In the genomic region with DNA sequence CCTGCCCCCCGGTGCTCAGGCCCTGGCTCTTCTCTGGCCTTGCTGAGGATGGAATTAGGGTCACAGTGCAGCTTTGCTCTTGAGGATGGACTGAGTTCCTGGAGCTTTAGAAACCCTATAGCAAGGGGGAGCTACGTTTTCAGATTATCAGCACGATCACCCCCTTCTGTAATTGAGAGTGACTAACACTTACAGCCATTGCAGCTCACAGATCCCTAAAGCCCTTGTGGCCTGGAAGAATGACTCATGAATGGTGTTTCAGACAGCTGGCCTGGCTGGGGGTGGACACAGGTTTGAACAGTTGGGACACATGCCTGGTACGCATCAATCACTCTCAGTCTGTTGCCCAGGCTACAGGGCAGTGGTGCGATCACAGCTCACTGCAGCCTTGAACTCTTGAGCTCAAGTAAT, we compare ENCODE assay signal across 1 cellular context.
TF ChIP-seq lines count a peak whose summit lies in the region.

No MANE protein-coding gene starts in this region.

TF ChIP-seq in K562, 482 proteins besides CTCF, POLR2A, EP300 and RAD21 (continued from another document and continues in another):
- TF ChIP-seq, protein P1, sequence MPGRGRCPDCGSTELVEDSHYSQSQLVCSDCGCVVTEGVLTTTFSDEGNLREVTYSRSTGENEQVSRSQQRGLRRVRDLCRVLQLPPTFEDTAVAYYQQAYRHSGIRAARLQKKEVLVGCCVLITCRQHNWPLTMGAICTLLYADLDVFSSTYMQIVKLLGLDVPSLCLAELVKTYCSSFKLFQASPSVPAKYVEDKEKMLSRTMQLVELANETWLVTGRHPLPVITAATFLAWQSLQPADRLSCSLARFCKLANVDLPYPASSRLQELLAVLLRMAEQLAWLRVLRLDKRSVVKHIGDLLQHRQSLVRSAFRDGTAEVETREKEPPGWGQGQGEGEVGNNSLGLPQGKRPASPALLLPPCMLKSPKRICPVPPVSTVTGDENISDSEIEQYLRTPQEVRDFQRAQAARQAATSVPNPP (IDR thresholded peaks at IDR 0.05; ENCODE audit: borderline replicate concordance, insufficient read depth, insufficient read length) = no peak
- TF ChIP-seq ZNF24 (IDR thresholded peaks at IDR 0.05) = no peak; the same call in 1 of the 2 replicates
- no peak for TF ChIP-seq SIX5 (IDR thresholded peaks at IDR 0.05; ENCODE audit: borderline replicate concordance in 1 of 2, insufficient read depth in 1 of 2, low read depth in 1 of 2, low read length in 2 of 2)
- TF ChIP-seq TAF7 (tag; IDR thresholded peaks at IDR 0.05) = no peak
- no peak for TF ChIP-seq KLF6 (CRISPR knock-in tag; IDR thresholded peaks at IDR 0.05; ENCODE audit: borderline replicate concordance)
- TF ChIP-seq ZSCAN32 (CRISPR knock-in tag; IDR thresholded peaks at IDR 0.05) = no peak
- TF ChIP-seq NR4A1 (CRISPR knock-in tag; IDR thresholded peaks at IDR 0.05) = no peak
- TF ChIP-seq NR4A1 (tag; IDR thresholded peaks at IDR 0.05) = no peak
- TF ChIP-seq, protein P2, sequence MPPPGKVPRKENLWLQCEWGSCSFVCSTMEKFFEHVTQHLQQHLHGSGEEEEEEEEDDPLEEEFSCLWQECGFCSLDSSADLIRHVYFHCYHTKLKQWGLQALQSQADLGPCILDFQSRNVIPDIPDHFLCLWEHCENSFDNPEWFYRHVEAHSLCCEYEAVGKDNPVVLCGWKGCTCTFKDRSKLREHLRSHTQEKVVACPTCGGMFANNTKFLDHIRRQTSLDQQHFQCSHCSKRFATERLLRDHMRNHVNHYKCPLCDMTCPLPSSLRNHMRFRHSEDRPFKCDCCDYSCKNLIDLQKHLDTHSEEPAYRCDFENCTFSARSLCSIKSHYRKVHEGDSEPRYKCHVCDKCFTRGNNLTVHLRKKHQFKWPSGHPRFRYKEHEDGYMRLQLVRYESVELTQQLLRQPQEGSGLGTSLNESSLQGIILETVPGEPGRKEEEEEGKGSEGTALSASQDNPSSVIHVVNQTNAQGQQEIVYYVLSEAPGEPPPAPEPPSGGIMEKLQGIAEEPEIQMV (tag; conservative IDR thresholded peaks at IDR 0.05; ENCODE audit: low read depth) = no peak
- TF ChIP-seq, protein P3, sequence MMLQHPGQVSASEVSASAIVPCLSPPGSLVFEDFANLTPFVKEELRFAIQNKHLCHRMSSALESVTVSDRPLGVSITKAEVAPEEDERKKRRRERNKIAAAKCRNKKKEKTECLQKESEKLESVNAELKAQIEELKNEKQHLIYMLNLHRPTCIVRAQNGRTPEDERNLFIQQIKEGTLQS (IDR thresholded peaks at IDR 0.05) = peak; percentile 95
- TF ChIP-seq, protein P3 (CRISPR knock-in tag; conservative IDR thresholded peaks at IDR 0.05) = peak; percentile 79
- no peak for TF ChIP-seq HDAC3 (IDR thresholded peaks at IDR 0.05; ENCODE audit: borderline replicate concordance, partially characterized antibody)
- no peak for TF ChIP-seq PCBP2 (IDR thresholded peaks at IDR 0.05; ENCODE audit: low read depth, low read length, poor library complexity, severe bottlenecking)
- TF ChIP-seq ZNF551 (CRISPR knock-in tag; IDR thresholded peaks at IDR 0.05) = no peak
- TF ChIP-seq, protein P4, sequence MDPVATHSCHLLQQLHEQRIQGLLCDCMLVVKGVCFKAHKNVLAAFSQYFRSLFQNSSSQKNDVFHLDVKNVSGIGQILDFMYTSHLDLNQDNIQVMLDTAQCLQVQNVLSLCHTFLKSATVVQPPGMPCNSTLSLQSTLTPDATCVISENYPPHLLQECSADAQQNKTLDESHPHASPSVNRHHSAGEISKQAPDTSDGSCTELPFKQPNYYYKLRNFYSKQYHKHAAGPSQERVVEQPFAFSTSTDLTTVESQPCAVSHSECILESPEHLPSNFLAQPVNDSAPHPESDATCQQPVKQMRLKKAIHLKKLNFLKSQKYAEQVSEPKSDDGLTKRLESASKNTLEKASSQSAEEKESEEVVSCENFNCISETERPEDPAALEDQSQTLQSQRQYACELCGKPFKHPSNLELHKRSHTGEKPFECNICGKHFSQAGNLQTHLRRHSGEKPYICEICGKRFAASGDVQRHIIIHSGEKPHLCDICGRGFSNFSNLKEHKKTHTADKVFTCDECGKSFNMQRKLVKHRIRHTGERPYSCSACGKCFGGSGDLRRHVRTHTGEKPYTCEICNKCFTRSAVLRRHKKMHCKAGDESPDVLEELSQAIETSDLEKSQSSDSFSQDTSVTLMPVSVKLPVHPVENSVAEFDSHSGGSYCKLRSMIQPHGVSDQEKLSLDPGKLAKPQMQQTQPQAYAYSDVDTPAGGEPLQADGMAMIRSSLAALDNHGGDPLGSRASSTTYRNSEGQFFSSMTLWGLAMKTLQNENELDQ (CRISPR knock-in tag; IDR thresholded peaks at IDR 0.05; ENCODE audit: borderline replicate concordance) = no peak
- TF ChIP-seq ZBTB8A (IDR thresholded peaks at IDR 0.05; ENCODE audit: partially characterized antibody) = no peak
- TF ChIP-seq ARHGAP35 (IDR thresholded peaks at IDR 0.05; ENCODE audit: partially characterized antibody) = no peak
- TF ChIP-seq, protein P5, sequence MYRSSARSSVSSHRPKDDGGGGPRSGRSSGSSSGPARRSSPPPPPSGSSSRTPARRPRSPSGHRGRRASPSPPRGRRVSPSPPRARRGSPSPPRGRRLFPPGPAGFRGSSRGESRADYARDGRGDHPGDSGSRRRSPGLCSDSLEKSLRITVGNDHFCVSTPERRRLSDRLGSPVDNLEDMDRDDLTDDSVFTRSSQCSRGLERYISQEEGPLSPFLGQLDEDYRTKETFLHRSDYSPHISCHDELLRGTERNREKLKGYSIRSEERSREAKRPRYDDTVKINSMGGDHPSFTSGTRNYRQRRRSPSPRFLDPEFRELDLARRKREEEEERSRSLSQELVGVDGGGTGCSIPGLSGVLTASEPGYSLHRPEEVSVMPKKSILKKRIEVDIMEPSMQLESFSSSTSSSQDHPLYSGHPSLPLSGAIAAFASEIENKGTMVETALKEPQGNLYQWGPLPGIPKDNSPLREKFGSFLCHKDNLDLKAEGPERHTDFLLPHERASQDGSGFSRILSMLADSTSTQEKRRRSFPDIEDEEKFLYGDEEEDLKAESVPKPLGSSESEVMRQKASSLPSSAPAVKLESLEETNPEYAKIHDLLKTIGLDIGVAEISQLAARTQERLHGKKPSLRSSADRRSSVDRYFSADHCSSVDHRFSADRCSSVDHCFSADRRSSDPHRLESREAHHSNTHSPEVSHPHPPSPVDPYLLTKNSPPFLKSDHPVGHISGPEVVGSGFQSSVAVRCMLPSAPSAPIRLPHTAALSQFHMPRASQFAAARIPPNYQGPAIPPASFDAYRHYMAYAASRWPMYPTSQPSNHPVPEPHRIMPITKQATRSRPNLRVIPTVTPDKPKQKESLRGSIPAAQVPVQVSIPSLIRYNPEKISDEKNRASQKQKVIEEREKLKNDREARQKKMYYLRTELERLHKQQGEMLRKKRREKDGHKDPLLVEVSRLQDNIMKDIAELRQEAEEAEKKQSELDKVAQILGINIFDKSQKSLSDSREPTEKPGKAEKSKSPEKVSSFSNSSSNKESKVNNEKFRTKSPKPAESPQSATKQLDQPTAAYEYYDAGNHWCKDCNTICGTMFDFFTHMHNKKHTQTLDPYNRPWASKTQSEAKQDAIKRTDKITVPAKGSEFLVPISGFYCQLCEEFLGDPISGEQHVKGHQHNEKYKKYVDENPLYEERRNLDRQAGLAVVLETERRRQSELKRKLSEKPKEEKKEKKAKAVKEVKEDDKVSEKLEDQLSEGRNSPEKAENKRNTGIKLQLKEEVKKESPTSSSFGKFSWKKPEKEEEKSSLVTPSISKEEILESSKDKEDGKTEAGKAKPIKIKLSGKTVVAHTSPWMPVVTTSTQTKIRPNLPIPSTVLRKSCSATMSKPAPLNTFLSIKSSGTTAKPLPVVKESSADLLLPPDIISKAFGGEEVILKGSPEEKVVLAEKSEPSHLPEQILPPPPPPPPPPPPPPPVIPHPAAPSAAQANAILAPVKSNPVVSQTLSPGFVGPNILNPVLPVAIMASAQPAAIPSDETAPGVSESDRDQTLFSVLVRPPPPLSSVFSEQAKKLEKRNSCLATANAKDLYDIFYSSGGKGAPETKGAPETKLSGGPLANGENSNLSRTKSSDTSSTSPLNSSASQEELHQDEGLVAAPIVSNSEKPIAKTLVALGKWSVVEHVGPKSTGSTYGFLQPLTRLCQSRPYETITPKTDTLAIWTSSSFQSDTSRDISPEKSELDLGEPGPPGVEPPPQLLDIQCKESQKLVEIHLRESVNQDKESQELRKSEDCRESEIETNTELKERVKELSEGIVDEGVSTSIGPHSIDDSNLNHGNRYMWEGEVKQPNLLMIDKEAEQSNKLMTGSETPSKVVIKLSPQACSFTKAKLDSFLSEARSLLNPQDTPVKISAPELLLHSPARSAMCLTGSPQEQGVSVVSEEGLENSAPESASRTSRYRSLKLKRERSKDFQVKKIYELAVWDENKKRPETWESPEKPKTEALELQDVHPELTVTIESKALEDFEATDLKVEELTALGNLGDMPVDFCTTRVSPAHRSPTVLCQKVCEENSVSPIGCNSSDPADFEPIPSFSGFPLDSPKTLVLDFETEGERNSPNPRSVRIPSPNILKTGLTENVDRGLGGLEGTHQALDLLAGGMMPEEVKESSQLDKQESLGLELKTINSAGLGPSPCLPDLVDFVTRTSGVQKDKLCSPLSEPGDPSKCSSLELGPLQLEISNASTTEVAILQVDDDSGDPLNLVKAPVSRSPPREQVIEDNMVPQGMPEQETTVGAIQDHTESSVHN (IDR thresholded peaks at IDR 0.05; ENCODE audit: borderline replicate concordance in 1 of 2, low read depth in 1 of 2) = peak in 1 of 2 experiments; percentile 95; a peak in 2 of 4 replicates
- TF ChIP-seq PML (IDR thresholded peaks at IDR 0.05; ENCODE audit: low read length) = no peak
- no peak for TF ChIP-seq NFRKB (IDR thresholded peaks at IDR 0.05; ENCODE audit: low read depth)
- TF ChIP-seq, protein P6, sequence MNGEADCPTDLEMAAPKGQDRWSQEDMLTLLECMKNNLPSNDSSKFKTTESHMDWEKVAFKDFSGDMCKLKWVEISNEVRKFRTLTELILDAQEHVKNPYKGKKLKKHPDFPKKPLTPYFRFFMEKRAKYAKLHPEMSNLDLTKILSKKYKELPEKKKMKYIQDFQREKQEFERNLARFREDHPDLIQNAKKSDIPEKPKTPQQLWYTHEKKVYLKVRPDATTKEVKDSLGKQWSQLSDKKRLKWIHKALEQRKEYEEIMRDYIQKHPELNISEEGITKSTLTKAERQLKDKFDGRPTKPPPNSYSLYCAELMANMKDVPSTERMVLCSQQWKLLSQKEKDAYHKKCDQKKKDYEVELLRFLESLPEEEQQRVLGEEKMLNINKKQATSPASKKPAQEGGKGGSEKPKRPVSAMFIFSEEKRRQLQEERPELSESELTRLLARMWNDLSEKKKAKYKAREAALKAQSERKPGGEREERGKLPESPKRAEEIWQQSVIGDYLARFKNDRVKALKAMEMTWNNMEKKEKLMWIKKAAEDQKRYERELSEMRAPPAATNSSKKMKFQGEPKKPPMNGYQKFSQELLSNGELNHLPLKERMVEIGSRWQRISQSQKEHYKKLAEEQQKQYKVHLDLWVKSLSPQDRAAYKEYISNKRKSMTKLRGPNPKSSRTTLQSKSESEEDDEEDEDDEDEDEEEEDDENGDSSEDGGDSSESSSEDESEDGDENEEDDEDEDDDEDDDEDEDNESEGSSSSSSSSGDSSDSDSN (IDR thresholded peaks at IDR 0.05; ENCODE audit: borderline replicate concordance in 1 of 2, low read depth in 2 of 2, low read length in 2 of 2) = no peak
- TF ChIP-seq PRPF4 (IDR thresholded peaks at IDR 0.05; ENCODE audit: insufficient read depth, low read depth, low read length, poor library complexity, severe bottlenecking) = no peak
- TF ChIP-seq ZFP1 (CRISPR knock-in tag; IDR thresholded peaks at IDR 0.05) = no peak
- TF ChIP-seq JUNB (CRISPR knock-in tag; conservative IDR thresholded peaks at IDR 0.05) = peak; percentile 82
- TF ChIP-seq CTBP1 (IDR thresholded peaks at IDR 0.05; ENCODE audit: borderline replicate concordance) = peak; percentile 81
- TF ChIP-seq, protein P7, sequence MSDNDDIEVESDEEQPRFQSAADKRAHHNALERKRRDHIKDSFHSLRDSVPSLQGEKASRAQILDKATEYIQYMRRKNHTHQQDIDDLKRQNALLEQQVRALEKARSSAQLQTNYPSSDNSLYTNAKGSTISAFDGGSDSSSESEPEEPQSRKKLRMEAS (CRISPR knock-in tag; IDR thresholded peaks at IDR 0.05) = peak; percentile 75
- no peak for TF ChIP-seq HDAC8 (tag; IDR thresholded peaks at IDR 0.05)
- no peak for TF ChIP-seq ZNF354B (CRISPR knock-in tag; IDR thresholded peaks at IDR 0.05)
- TF ChIP-seq ZNF263 (CRISPR knock-in tag; IDR thresholded peaks at IDR 0.05; ENCODE audit: borderline replicate concordance) = no peak
- TF ChIP-seq ZNF589 (CRISPR knock-in tag; IDR thresholded peaks at IDR 0.05; ENCODE audit: low read depth) = 0 out of 2 replicates have a peak, but pooled peaks have one; percentile 70
- TF ChIP-seq NCOR1 (IDR thresholded peaks at IDR 0.05) = peak; percentile 69
- TF ChIP-seq STAT5B (CRISPR knock-in tag; IDR thresholded peaks at IDR 0.05) = no peak
- peak; percentile 32; the same call in 1 of the 2 replicates for TF ChIP-seq MAFF (IDR thresholded peaks at IDR 0.05; ENCODE audit: low read length)
- TF ChIP-seq PPARD (CRISPR knock-in tag; IDR thresholded peaks at IDR 0.05) = no peak
- no peak for TF ChIP-seq MTA1 (IDR thresholded peaks at IDR 0.05; ENCODE audit: borderline replicate concordance)
- peak; percentile 84 for TF ChIP-seq CBFA2T2 (conservative IDR thresholded peaks at IDR 0.05)
- no peak for TF ChIP-seq ZNF75A (CRISPR knock-in tag; IDR thresholded peaks at IDR 0.05)
- TF ChIP-seq ETV1 (tag; conservative IDR thresholded peaks at IDR 0.05; ENCODE audit: low read depth) = no peak
- no peak for TF ChIP-seq ZNF217 (CRISPR knock-in tag; IDR thresholded peaks at IDR 0.05)
- no peak for TF ChIP-seq PYGO2 (tag; IDR thresholded peaks at IDR 0.05)
- TF ChIP-seq TOE1 (IDR thresholded peaks at IDR 0.05; ENCODE audit: borderline replicate concordance) = peak; percentile 14; the same call in 1 of the 2 replicates
- no peak for TF ChIP-seq TOE1 (CRISPR knock-in tag; IDR thresholded peaks at IDR 0.05; ENCODE audit: borderline replicate concordance, low read depth)
- no peak for TF ChIP-seq ETS2 (tag; IDR thresholded peaks at IDR 0.05; ENCODE audit: borderline replicate concordance, poor library complexity, severe bottlenecking)
- peak; percentile 80 for TF ChIP-seq LEF1 (IDR thresholded peaks at IDR 0.05)
- no peak for TF ChIP-seq PHF21A (IDR thresholded peaks at IDR 0.05; ENCODE audit: borderline replicate concordance, low read depth)
- TF ChIP-seq, protein P8, sequence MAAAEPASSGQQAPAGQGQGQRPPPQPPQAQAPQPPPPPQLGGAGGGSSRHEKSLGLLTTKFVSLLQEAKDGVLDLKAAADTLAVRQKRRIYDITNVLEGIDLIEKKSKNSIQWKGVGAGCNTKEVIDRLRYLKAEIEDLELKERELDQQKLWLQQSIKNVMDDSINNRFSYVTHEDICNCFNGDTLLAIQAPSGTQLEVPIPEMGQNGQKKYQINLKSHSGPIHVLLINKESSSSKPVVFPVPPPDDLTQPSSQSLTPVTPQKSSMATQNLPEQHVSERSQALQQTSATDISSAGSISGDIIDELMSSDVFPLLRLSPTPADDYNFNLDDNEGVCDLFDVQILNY (CRISPR knock-in tag; IDR thresholded peaks at IDR 0.05) = no peak
- TF ChIP-seq, protein P9, sequence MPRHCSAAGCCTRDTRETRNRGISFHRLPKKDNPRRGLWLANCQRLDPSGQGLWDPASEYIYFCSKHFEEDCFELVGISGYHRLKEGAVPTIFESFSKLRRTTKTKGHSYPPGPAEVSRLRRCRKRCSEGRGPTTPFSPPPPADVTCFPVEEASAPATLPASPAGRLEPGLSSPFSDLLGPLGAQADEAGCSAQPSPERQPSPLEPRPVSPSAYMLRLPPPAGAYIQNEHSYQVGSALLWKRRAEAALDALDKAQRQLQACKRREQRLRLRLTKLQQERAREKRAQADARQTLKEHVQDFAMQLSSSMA (CRISPR knock-in tag; IDR thresholded peaks at IDR 0.05) = no peak
